17 cellular contexts compared by ENCODE assay signal in the genomic region with DNA sequence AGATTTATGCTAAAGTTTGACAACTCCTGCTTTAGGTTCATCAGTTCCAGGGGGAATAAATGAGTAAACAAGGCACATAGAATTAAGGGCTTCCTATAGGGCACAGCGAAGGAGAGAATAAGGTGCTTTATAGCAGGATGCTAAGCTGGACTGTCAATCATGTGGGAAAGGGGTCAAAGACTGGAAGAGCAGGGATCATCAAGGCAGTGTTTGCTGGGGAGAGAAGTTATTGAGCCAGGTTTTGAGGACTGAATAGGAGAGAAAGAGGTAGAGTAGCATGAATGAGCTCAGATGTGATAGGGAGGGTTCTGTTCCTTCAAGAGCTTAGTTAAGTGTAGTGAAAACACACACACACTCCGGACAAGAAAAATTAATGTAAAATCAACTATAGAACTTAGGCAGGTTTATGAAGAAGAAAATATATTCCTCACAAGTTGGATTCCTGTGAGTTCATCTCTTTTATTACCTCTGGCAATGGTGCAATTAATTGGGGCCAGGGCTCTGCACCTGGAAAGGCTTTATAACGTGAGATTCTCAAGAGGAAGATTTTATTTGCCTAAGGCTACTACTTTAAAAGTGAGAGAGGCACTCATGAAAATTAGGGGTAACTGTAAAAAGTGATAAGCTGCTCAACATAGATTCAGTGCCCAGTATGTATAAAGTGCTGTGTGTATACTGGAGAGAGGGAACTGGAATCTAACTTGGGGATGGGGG.
"Had no signal": no experiment of that assay in that cellular context is flagged by ENCODE, and none has a peak within 500 bp of the region (broad histone marks: within the 10 kb centered on the region; RNA-seq: fewer than 3 reads in every experiment).

No MANE protein-coding gene starts in this region.

- H3K27ac ChIP-seq: cardiac muscle cell, esophagus muscularis mucosa, ovary, psoas muscle, stomach had no signal

- H3K4me3 Mint-ChIP-seq: activated naive CD4-positive, alpha-beta T cell treated with anti-CD3 and anti-CD28 coated beads, Interleukin-2, amount 50 U/mL, for 24 hours; immature natural killer cell; type B pancreatic cell had no signal

- H3K27ac Mint-ChIP-seq: activated naive CD4-positive, alpha-beta T cell treated with anti-CD3 and anti-CD28 coated beads, Interleukin-2, amount 50 U/mL, for 24 hours; immature natural killer cell; type B pancreatic cell had no signal

- DNase-seq: activated CD4-positive, alpha-beta T cell treated with anti-CD3 and anti-CD28 coated beads, Interleukin-2, amount 50 U/mL, for 4 hours; activated gamma-delta T cell; dermis blood vessel endothelial cell; effector memory CD4-positive, alpha-beta T cell; immature natural killer cell; kidney glomerular epithelial cell; mesenchymal stem cell; mucosa of descending colon; naive B cell; ovary; psoas muscle; right cardiac atrium; stomach had no signal

- H3K9me3 Mint-ChIP-seq: activated naive CD4-positive, alpha-beta T cell treated with anti-CD3 and anti-CD28 coated beads, Interleukin-2, amount 50 U/mL, for 24 hours; naive B cell; type B pancreatic cell had no signal

- H3K27me3 Mint-ChIP-seq: activated naive CD4-positive, alpha-beta T cell treated with anti-CD3 and anti-CD28 coated beads, Interleukin-2, amount 50 U/mL, for 24 hours; naive B cell; type B pancreatic cell had no signal

- H3K36me3 ChIP-seq: cardiac muscle cell, esophagus muscularis mucosa, ovary, stomach had no signal

- H3K27me3 ChIP-seq: cardiac muscle cell, esophagus muscularis mucosa, ovary, stomach had no signal

- H3K4me3 ChIP-seq: cardiac muscle cell, esophagus muscularis mucosa, mucosa of descending colon, ovary, psoas muscle, stomach had no signal

- H3K36me3 Mint-ChIP-seq: activated naive CD4-positive, alpha-beta T cell treated with anti-CD3 and anti-CD28 coated beads, Interleukin-2, amount 50 U/mL, for 24 hours; immature natural killer cell; naive B cell had no signal

- H3K9me3 ChIP-seq: esophagus muscularis mucosa, mucosa of descending colon, ovary, psoas muscle, stomach had no signal
